Comparison of ENCODE assay signal across 1 cellular context in genomic region chr2:85978883-85979780, GRCh38.
TF ChIP-seq lines count a peak whose summit lies in the region.

No MANE protein-coding gene starts in this region.

TF ChIP-seq in K562, 482 proteins besides CTCF, POLR2A, EP300 and RAD21 (continued from another document):
- TF ChIP-seq, protein P1, sequence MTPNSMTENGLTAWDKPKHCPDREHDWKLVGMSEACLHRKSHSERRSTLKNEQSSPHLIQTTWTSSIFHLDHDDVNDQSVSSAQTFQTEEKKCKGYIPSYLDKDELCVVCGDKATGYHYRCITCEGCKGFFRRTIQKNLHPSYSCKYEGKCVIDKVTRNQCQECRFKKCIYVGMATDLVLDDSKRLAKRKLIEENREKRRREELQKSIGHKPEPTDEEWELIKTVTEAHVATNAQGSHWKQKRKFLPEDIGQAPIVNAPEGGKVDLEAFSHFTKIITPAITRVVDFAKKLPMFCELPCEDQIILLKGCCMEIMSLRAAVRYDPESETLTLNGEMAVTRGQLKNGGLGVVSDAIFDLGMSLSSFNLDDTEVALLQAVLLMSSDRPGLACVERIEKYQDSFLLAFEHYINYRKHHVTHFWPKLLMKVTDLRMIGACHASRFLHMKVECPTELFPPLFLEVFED (CRISPR knock-in tag; conservative IDR thresholded peaks at IDR 0.05) = peak; percentile 75; the same call in 1 of the 2 replicates
- TF ChIP-seq NFE2L1 (tag; IDR thresholded peaks at IDR 0.05; ENCODE audit: borderline replicate concordance, low read depth) (no peak), ARHGAP35 (IDR thresholded peaks at IDR 0.05; ENCODE audit: partially characterized antibody) (peak; percentile 30), ZNF699 (CRISPR knock-in tag; IDR thresholded peaks at IDR 0.05; ENCODE audit: insufficient replicate concordance) (no peak), NELFE (IDR thresholded peaks at IDR 0.05; ENCODE audit: insufficient read depth, insufficient read length) (no peak), HBP1 (CRISPR knock-in tag; IDR thresholded peaks at IDR 0.05) (peak; percentile 73; the same call in 1 of the 2 replicates)
- TF ChIP-seq, protein P2, sequence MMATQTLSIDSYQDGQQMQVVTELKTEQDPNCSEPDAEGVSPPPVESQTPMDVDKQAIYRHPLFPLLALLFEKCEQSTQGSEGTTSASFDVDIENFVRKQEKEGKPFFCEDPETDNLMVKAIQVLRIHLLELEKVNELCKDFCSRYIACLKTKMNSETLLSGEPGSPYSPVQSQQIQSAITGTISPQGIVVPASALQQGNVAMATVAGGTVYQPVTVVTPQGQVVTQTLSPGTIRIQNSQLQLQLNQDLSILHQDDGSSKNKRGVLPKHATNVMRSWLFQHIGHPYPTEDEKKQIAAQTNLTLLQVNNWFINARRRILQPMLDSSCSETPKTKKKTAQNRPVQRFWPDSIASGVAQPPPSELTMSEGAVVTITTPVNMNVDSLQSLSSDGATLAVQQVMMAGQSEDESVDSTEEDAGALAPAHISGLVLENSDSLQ (IDR thresholded peaks at IDR 0.05) = peak; percentile 9; the same call in 1 of the 2 replicates
- TF ChIP-seq, protein P3, sequence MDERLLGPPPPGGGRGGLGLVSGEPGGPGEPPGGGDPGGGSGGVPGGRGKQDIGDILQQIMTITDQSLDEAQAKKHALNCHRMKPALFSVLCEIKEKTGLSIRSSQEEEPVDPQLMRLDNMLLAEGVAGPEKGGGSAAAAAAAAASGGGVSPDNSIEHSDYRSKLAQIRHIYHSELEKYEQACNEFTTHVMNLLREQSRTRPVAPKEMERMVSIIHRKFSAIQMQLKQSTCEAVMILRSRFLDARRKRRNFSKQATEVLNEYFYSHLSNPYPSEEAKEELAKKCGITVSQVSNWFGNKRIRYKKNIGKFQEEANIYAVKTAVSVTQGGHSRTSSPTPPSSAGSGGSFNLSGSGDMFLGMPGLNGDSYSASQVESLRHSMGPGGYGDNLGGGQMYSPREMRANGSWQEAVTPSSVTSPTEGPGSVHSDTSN (CRISPR knock-in tag; IDR thresholded peaks at IDR 0.05; ENCODE audit: low read depth) = no peak
- TF ChIP-seq, protein P3 (tag; conservative IDR thresholded peaks at IDR 0.05; ENCODE audit: low read depth) = peak; percentile 34; the same call in 1 of the 2 replicates
